17 cellular contexts compared by ENCODE assay signal in the genomic region with DNA sequence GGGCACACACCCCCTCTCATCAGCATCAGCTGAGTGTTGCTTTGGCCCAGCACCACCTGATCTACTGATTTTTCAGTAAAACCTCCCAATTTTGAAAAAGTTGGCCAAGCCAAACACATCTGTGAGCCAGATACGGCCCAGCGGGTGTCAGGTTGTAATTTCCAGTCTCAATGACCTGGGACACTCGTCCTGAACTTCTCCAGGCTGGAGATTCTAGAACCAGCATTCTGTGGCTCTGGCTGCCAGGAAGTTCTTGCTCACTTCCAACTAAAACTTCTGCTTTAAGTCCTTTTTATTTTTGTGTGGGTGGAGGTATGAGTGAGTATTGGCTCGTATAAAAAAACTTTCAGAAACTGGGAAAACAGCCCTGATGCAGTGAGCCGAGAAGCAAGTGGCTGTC. TPM values are rescaled to one million over a fixed set of nuclear protein-coding genes. Genes with fewer than 3 reads are reported as not detected.
DNase-seq lines count a peak whose midpoint lies in the region; ATAC-seq and TF ChIP-seq lines count a peak whose summit lies in the region.
"Had no signal": no experiment of that assay in that cellular context is flagged by ENCODE, and none has a peak within 500 bp of the region (broad histone marks: within the 10 kb centered on the region; RNA-seq: fewer than 3 reads in every experiment).

No MANE protein-coding gene starts in this region.

- TF ChIP-seq POLR2A in prostate gland (IDR thresholded peaks at IDR 0.05): no peak

- H3K27ac ChIP-seq in brain microvascular endothelial cell (peak overlapping the region; percentile 97), heart right ventricle (peak overlapping the region in 6 of 10 donors; percentile 11 to 70 (median 52)), prostate gland (peak overlapping the region; percentile 40 to 65), aorta (ENCODE audit: low read depth in 1 of 2, low read length in 2 of 2) (peak overlapping the region; percentile 89 to 96)
- H3K27ac ChIP-seq: lower lobe of right lung had no signal

- no peak overlapping the region for H3K27ac Mint-ChIP-seq in activated naive CD8-positive, alpha-beta T cell treated with anti-CD3 and anti-CD28 coated beads, Interleukin-2, amount 50 U/mL, for 24 hours
- H3K27ac Mint-ChIP-seq: effector memory CD8-positive, alpha-beta T cell had no signal

- peaks cover 92% of the 10 kb centered on the region for H3K36me3 ChIP-seq in brain microvascular endothelial cell (replicated peaks)
- no peaks in the 10 kb centered on the region for H3K36me3 ChIP-seq in heart right ventricle
- no peaks in the 10 kb centered on the region for H3K36me3 ChIP-seq in prostate gland
- no peaks in the 10 kb centered on the region for H3K36me3 ChIP-seq in aorta (ENCODE audit: control insufficient read depth in 1 of 2, insufficient read depth in 2 of 2, low read length in 1 of 2)
- H3K36me3 ChIP-seq: lower lobe of right lung had no signal

- no peaks in the 10 kb centered on the region for H3K9me3 Mint-ChIP-seq in activated naive CD8-positive, alpha-beta T cell treated with anti-CD3 and anti-CD28 coated beads, Interleukin-2, amount 50 U/mL, for 24 hours
- H3K9me3 Mint-ChIP-seq: effector memory CD8-positive, alpha-beta T cell had no signal

- H3K36me3 Mint-ChIP-seq in activated naive CD8-positive, alpha-beta T cell treated with anti-CD3 and anti-CD28 coated beads, Interleukin-2, amount 50 U/mL, for 24 hours (ENCODE audit: low read depth): no peaks in the 10 kb centered on the region

- no peak overlapping the region for H3K4me3 Mint-ChIP-seq in activated naive CD8-positive, alpha-beta T cell treated with anti-CD3 and anti-CD28 coated beads, Interleukin-2, amount 50 U/mL, for 24 hours
- H3K4me3 Mint-ChIP-seq: effector memory CD8-positive, alpha-beta T cell had no signal

- peaks cover 25% of the 10 kb centered on the region for H3K27me3 Mint-ChIP-seq in activated naive CD8-positive, alpha-beta T cell treated with anti-CD3 and anti-CD28 coated beads, Interleukin-2, amount 50 U/mL, for 24 hours

- H3K4me1 ChIP-seq in heart right ventricle (peaks cover 0 to 49% (median 16%) of the 10 kb centered on the region in 9 donors), prostate gland (replicated peaks) (no peaks in the 10 kb centered on the region), aorta (ENCODE audit: control insufficient read depth in 1 of 2, insufficient read depth in 2 of 2, low read length in 2 of 2) (peaks cover 0 to 2% of the 10 kb centered on the region in 2 donors)

- TF ChIP-seq CTCF in brain microvascular endothelial cell (IDR thresholded peaks at IDR 0.05; ENCODE audit: low read depth, low read length, missing control alignments): no peak
- TF ChIP-seq CTCF in heart right ventricle (IDR thresholded peaks at IDR 0.05): no peak
- TF ChIP-seq CTCF in prostate gland (IDR thresholded peaks at IDR 0.05): no peak

- H3K9me3 ChIP-seq in heart right ventricle (no peaks in the 10 kb centered on the region), prostate gland (no peaks in the 10 kb centered on the region), aorta (ENCODE audit: control insufficient read depth, low read length) (no peaks in the 10 kb centered on the region)
- H3K9me3 ChIP-seq: lower lobe of right lung had no signal

- H3K4me1 Mint-ChIP-seq in activated naive CD8-positive, alpha-beta T cell treated with anti-CD3 and anti-CD28 coated beads, Interleukin-2, amount 50 U/mL, for 24 hours: no peaks in the 10 kb centered on the region

- H3K27me3 ChIP-seq in brain microvascular endothelial cell (replicated peaks): no peaks in the 10 kb centered on the region
- peaks cover 0 to 19% (median 7%) of the 10 kb centered on the region in 7 donors for H3K27me3 ChIP-seq in heart right ventricle
- H3K27me3 ChIP-seq in prostate gland (replicated peaks; ENCODE audit: insufficient read depth): no peaks in the 10 kb centered on the region
- no peaks in the 10 kb centered on the region for H3K27me3 ChIP-seq in aorta (ENCODE audit: control insufficient read depth in 1 of 2, insufficient read depth in 2 of 2, low read length in 1 of 2)

- DNase-seq in brain microvascular endothelial cell (no peak), heart right ventricle (peak in 1 of 2 donors; percentile 28), prostate gland (ENCODE audit: low spot score) (no peak), aorta (no peak), NCI-H345 treated with DMSO at 0.1 percent for 48 hours (lab: John Stamatoyannopoulos, UW; ENCODE audit: unreplicated experiment) (no peak)
- no peak for DNase-seq in activated naive CD8-positive, alpha-beta T cell treated with anti-CD3 and anti-CD28 coated beads, Interleukin-2, amount 50 U/mL, for 24 hours
- DNase-seq: activated CD4-positive, alpha-beta T cell treated with anti-CD3 and anti-CD28 coated beads for 1 hour; activated T-cell treated with anti-CD3 and anti-CD28 coated beads, Interleukin-2, amount 50 U/mL, for 1 hour; effector memory CD8-positive, alpha-beta T cell; GF-D8; lower lobe of right lung; NCI-H2227 treated with DMSO at 0.1 percent for 48 hours; stimulated activated CD4-positive, alpha-beta T cell treated with anti-CD3 and anti-CD28 coated beads, Interleukin-4, amount 100 ng/mL, for 1 hour; stimulated activated naive CD4-positive, alpha-beta T cell treated with Interleukin-2 at 50 U/mL for 16 hours; SW 1271 had no signal

- H3K4me3 ChIP-seq in brain microvascular endothelial cell (ENCODE audit: low read depth, low read length) (no peak overlapping the region), heart right ventricle (no peak overlapping the region), prostate gland (no peak overlapping the region), aorta (ENCODE audit: low read length in 2 of 2) (no peak overlapping the region)
- H3K4me3 ChIP-seq: lower lobe of right lung had no signal

- in situ Hi-C loops in brain microvascular endothelial cell (cut with HindIII; ENCODE audit: low pct_ligation_motif_present, low sequenced_read_pairs): no loop called here

- intact Hi-C loops in heart right ventricle (cut with DNase I): loop anchor here in 1 of 10 donors (5.0 kb wide), 1 partner anchor 42 kb away; no protein-coding TSS in a partner anchor
- intact Hi-C loops in prostate gland (cut with DNase I): no loop called here
- intact Hi-C loops in aorta (cut with DNase I): no loop called here

- ATAC-seq in heart right ventricle: peak; percentile 15 to 64 (median 43)
- ATAC-seq in aorta (ENCODE audit: low FRiP score): peak; percentile 42
- ATAC-seq in HG02642 (IDR thresholded peaks at IDR 0.05; ENCODE audit: poor library complexity, unreplicated experiment): no peak
- no peak for ATAC-seq in activated naive CD8-positive, alpha-beta T cell treated with anti-CD3 and anti-CD28 coated beads, Interleukin-2, amount 50 U/mL, for 24 hours
- ATAC-seq: effector memory CD8-positive, alpha-beta T cell; lower lobe of right lung had no signal

- 66 to 81% methylated on average over 5 of the region's 5 CpGs for WGBS in heart right ventricle, 2 donors
- 26% methylated on average over 5 of the region's 5 CpGs for WGBS in prostate gland
- WGBS in aorta, 2 donors: 2 to 8% methylated on average over 5 of the region's 5 CpGs

RNA-seq across cellular contexts. Expression of a gene that starts 5.1 kb away (rescaled TPM):
- total RNA-seq in heart right ventricle: 1 to 10 TPM; 2.7 to 7.7 (median 5.2) TPM
- polyA plus RNA-seq in heart right ventricle: 1 to 10 TPM; 2.9 to 6.2 TPM
- total RNA-seq in prostate gland: 10 to 100 TPM in 1 of 2 donors, 1 to 10 TPM in 1; 5.0 to 10.8 TPM
- total RNA-seq in aorta: 10 to 100 TPM in 1 of 2 donors, 1 to 10 TPM in 1; 9.3 to 46.4 TPM
- 10 to 100 TPM in 1 of 2 donors, 1 to 10 TPM in 1; 2.0 to 31.9 TPM for polyA plus RNA-seq in aorta
- total RNA-seq: OCI-LY7 had no signal

RNA-seq across cellular contexts. Expression of a gene that starts 48.6 kb away (rescaled TPM):
- 1 to 10 TPM in 1 of 10 donors, under 1 TPM in 3, not detected in 6; 0.15 to 1.6 (median 0.18) TPM for total RNA-seq in heart right ventricle
- polyA plus RNA-seq in heart right ventricle: under 1 TPM in 1 of 2 donors, not detected in 1; 0.01 TPM
- 1 to 10 TPM in 1 of 2 donors, under 1 TPM in 1; 0.41 to 4.5 TPM for total RNA-seq in prostate gland
- total RNA-seq in aorta: under 1 TPM; 0.19 to 0.51 TPM
- polyA plus RNA-seq in aorta: under 1 TPM in 1 of 2 donors, not detected in 1; 0.82 TPM
- total RNA-seq: OCI-LY7 had no signal

Comparison
In these comparisons a context has a peak if more than half of its experiments do, and no peak if none do; other contexts are left out.
1. ATAC-seq: peak in heart right ventricle (8 of 8) and aorta (single experiment); none in HG02642 (single experiment) and activated naive CD8-positive, alpha-beta T cell treated with anti-CD3 and anti-CD28 coated beads, Interleukin-2, amount 50 U/mL, for 24 hours (single experiment).
2. Peak in every context shown above with its lines, with median percentiles within 50 percentile points of each other: H3K27ac ChIP-seq.